Comparison of ENCODE assay signal across 8 cellular contexts in the genomic region with DNA sequence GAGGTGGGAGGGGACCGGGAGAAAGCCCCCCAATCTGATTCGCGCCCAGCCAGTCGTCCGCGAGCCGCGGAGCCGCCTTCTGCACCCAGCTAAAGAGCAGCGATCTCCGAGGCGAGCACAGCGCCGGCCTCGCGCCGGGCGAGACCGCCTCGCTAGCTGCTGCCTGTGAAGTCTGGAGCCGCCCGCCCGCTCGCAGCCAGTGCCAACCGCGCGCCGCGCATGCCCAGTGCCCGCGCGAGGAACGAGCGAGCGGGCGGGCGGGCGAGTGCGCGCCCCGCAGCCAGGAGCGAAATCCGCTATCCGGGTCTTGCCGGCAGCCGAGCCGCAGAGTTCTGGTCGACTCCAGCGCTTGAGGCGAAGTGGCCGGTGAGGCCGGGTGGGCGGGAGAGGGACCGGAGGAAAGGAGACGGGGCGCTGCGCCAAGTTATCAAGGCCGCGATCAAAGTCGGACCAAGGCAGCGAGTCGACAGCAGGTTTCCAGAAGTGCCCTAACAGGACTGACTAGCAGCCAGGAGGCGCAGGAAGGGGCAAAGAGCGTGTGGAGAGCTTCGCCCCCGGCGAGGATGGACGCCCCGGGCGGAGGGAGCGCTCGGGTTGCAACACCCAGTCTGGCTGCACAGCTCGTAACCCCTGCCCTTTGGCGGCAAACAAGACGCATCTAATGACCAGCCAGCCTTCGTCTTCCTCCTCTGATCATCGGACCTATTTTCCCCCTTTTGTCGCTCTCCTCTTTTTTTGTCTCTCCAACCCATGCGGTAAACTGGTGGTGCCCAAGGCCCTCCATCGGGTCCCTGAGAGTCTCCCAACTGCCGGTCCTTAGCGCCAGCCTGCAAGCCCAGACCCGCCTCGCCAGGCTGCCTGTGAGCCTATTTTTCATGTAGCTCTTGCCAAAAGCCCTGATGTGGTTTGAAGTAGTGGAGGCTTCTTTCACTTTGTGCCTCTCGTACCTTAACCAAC. TPM values are rescaled to one million over a fixed set of nuclear protein-coding genes. Genes with fewer than 3 reads are reported as not detected.
DNase-seq lines count a peak whose midpoint lies in the region; ATAC-seq and TF ChIP-seq lines count a peak whose summit lies in the region.

A gene (minus strand): TSS at position 174 of the 957 bp plus-strand sequence. CDS start 106,437 bp downstream, outside the sequence.

- H3K27ac Mint-ChIP-seq in activated T-helper 1 cell treated with anti-CD3 and anti-CD28 coated beads, Interleukin-12 subunit alpha, Interleukin-12 subunit beta, Interleukin-2, Interleukin-4 antibody, amounts not matched to agents 30 ng/mL and 10 ng/mL and 1 ng/mL, durations not matched to agents 14 hours and 24 hours and 36 hours: peak within 1 kb of the TSS; percentile 81
- peak within 1 kb of the TSS in 4 of 6 donors; percentile 8 to 67 (median 14) for H3K27ac Mint-ChIP-seq in naive B cell
- H3K27ac Mint-ChIP-seq in stimulated activated effector memory CD8-positive, alpha-beta T cell treated with anti-CD3 and anti-CD28 coated beads, Interleukin-12 subunit alpha, Interleukin-12 subunit beta, amount 100 ng/mL, for 72 hours: peak within 1 kb of the TSS; percentile 89

- H3K4me3 Mint-ChIP-seq in activated T-helper 1 cell treated with anti-CD3 and anti-CD28 coated beads, Interleukin-12 subunit alpha, Interleukin-12 subunit beta, Interleukin-2, Interleukin-4 antibody, amounts not matched to agents 30 ng/mL and 10 ng/mL and 1 ng/mL, durations not matched to agents 14 hours and 24 hours and 36 hours: peak within 1 kb of the TSS; percentile 91
- peak within 1 kb of the TSS; percentile 88 to 98 (median 94) for H3K4me3 Mint-ChIP-seq in naive B cell
- peak within 1 kb of the TSS; percentile 90 for H3K4me3 Mint-ChIP-seq in stimulated activated effector memory CD8-positive, alpha-beta T cell treated with anti-CD3 and anti-CD28 coated beads, Interleukin-12 subunit alpha, Interleukin-12 subunit beta, amount 100 ng/mL, for 72 hours

- H3K4me3 ChIP-seq in Jurkat, Clone E6-1 (ENCODE audit: low read length): no peak within 1 kb of the TSS
- H3K4me3 ChIP-seq in Peyer's patch: peak within 1 kb of the TSS; percentile 57 to 67 (median 63)

- peak; percentile 91 to 96 for TF ChIP-seq POLR2A in Peyer's patch (IDR thresholded peaks at IDR 0.05)

- peak within 1 kb of the TSS; percentile 76 to 95 (median 82) for H3K27ac ChIP-seq in Peyer's patch

- intact Hi-C loops in activated T-helper 1 cell treated with anti-CD3 and anti-CD28 coated beads, Interleukin-12 subunit alpha, Interleukin-12 subunit beta, Interleukin-2, Interleukin-4 antibody, amounts not matched to agents 30 ng/mL and 10 ng/mL and 1 ng/mL, durations not matched to agents 14 hours and 24 hours and 36 hours (cut with micrococcal nuclease): loop anchor here (1.0 to 10.0 kb wide), 7 partner anchors 68 to 1022 kb away; a partner anchor contains a TSS

- no peaks in the 10 kb centered on the region for H3K36me3 ChIP-seq in Peyer's patch

- TF ChIP-seq CTCF in Peyer's patch (IDR thresholded peaks at IDR 0.05): peak in 2 of 6 experiments; percentile 61 to 62

- peaks cover 2% of the 10 kb centered on the region for H3K36me3 Mint-ChIP-seq in activated T-helper 1 cell treated with anti-CD3 and anti-CD28 coated beads, Interleukin-12 subunit alpha, Interleukin-12 subunit beta, Interleukin-2, Interleukin-4 antibody, amounts not matched to agents 30 ng/mL and 10 ng/mL and 1 ng/mL, durations not matched to agents 14 hours and 24 hours and 36 hours (ENCODE audit: low read depth)
- no peaks in the 10 kb centered on the region for H3K36me3 Mint-ChIP-seq in naive B cell
- no peaks in the 10 kb centered on the region for H3K36me3 Mint-ChIP-seq in stimulated activated effector memory CD8-positive, alpha-beta T cell treated with anti-CD3 and anti-CD28 coated beads, Interleukin-12 subunit alpha, Interleukin-12 subunit beta, amount 100 ng/mL, for 72 hours

- H3K9me3 Mint-ChIP-seq in activated T-helper 1 cell treated with anti-CD3 and anti-CD28 coated beads, Interleukin-12 subunit alpha, Interleukin-12 subunit beta, Interleukin-2, Interleukin-4 antibody, amounts not matched to agents 30 ng/mL and 10 ng/mL and 1 ng/mL, durations not matched to agents 14 hours and 24 hours and 36 hours: no peaks in the 10 kb centered on the region
- no peaks in the 10 kb centered on the region for H3K9me3 Mint-ChIP-seq in naive B cell
- no peaks in the 10 kb centered on the region for H3K9me3 Mint-ChIP-seq in stimulated activated effector memory CD8-positive, alpha-beta T cell treated with anti-CD3 and anti-CD28 coated beads, Interleukin-12 subunit alpha, Interleukin-12 subunit beta, amount 100 ng/mL, for 72 hours

- no peaks in the 10 kb centered on the region for H3K27me3 ChIP-seq in Peyer's patch

- H3K9me3 ChIP-seq in Peyer's patch: no peaks in the 10 kb centered on the region

- peaks cover 0 to 6% (median 0%) of the 10 kb centered on the region in 4 donors for H3K4me1 ChIP-seq in Peyer's patch

- H3K27me3 Mint-ChIP-seq in activated T-helper 1 cell treated with anti-CD3 and anti-CD28 coated beads, Interleukin-12 subunit alpha, Interleukin-12 subunit beta, Interleukin-2, Interleukin-4 antibody, amounts not matched to agents 30 ng/mL and 10 ng/mL and 1 ng/mL, durations not matched to agents 14 hours and 24 hours and 36 hours (ENCODE audit: insufficient read depth): peaks cover 73% of the 10 kb centered on the region
- peaks cover 32 to 60% (median 50%) of the 10 kb centered on the region in 3 donors for H3K27me3 Mint-ChIP-seq in naive B cell

- peak; percentile 99 for DNase-seq in DMS53 (lab: John Stamatoyannopoulos, UW)
- DNase-seq in Jurkat, Clone E6-1 (ENCODE audit: low read depth, low spot score): peak; percentile 12
- DNase-seq in Peyer's patch: peak; percentile 75 to 95 (median 94)
- DNase-seq in activated T-helper 1 cell treated with anti-CD3 and anti-CD28 coated beads, Interleukin-12 subunit alpha, Interleukin-12 subunit beta, Interleukin-2, Interleukin-4 antibody, amounts not matched to agents 30 ng/mL and 10 ng/mL and 1 ng/mL, durations not matched to agents 14 hours and 24 hours and 36 hours (ENCODE audit: low spot score): peak; percentile 83
- peak; percentile 94 for DNase-seq in fibroblast of gingiva (ENCODE audit: low read depth)
- peak; percentile 88 for DNase-seq in naive B cell
- peak; percentile 87 to 93 for DNase-seq in stimulated activated effector memory CD8-positive, alpha-beta T cell treated with anti-CD3 and anti-CD28 coated beads, Interleukin-12 subunit alpha, Interleukin-12 subunit beta, amount 100 ng/mL, for 72 hours (ENCODE audit: low spot score in 2 of 2)

- H3K4me1 Mint-ChIP-seq in activated T-helper 1 cell treated with anti-CD3 and anti-CD28 coated beads, Interleukin-12 subunit alpha, Interleukin-12 subunit beta, Interleukin-2, Interleukin-4 antibody, amounts not matched to agents 30 ng/mL and 10 ng/mL and 1 ng/mL, durations not matched to agents 14 hours and 24 hours and 36 hours (ENCODE audit: low read depth): peaks cover 19% of the 10 kb centered on the region
- peaks cover 13 to 17% (median 15%) of the 10 kb centered on the region in 3 donors for H3K4me1 Mint-ChIP-seq in naive B cell
- peaks cover 16% of the 10 kb centered on the region for H3K4me1 Mint-ChIP-seq in stimulated activated effector memory CD8-positive, alpha-beta T cell treated with anti-CD3 and anti-CD28 coated beads, Interleukin-12 subunit alpha, Interleukin-12 subunit beta, amount 100 ng/mL, for 72 hours

- peak; percentile 96 for ATAC-seq in GM21723 (IDR thresholded peaks at IDR 0.05; ENCODE audit: unreplicated experiment)
- peak; percentile 92 to 93 for ATAC-seq in naive B cell (ENCODE audit: low read depth in 2 of 2)
- ATAC-seq in stimulated activated effector memory CD8-positive, alpha-beta T cell treated with anti-CD3 and anti-CD28 coated beads, Interleukin-12 subunit alpha, Interleukin-12 subunit beta, amount 100 ng/mL, for 72 hours: peak; percentile 97

RNA-seq across cellular contexts. Expression of the gene that starts here (rescaled TPM):
- 0.95 TPM for polyA plus RNA-seq in Jurkat, Clone E6-1 (2012; ENCODE audit: insufficient read depth, insufficient read length)
- total RNA-seq in Peyer's patch: 100 to 1,000 TPM in 3 of 4 donors, 10 to 100 TPM in 1; 57.8 to 168 (median 129) TPM
- total RNA-seq in activated T-helper 1 cell treated with anti-CD3 and anti-CD28 coated beads, Interleukin-12 subunit alpha, Interleukin-12 subunit beta, Interleukin-2, Interleukin-4 antibody, amounts not matched to agents 30 ng/mL and 10 ng/mL and 1 ng/mL, durations not matched to agents 14 hours and 24 hours and 36 hours: 1.9 and 3.1 TPM in 2 replicates
- 1 to 10 TPM in 3 of 6 donors, under 1 TPM in 3; 0.49 to 1.3 (median 0.90) TPM for polyA plus RNA-seq in naive B cell (ENCODE audit: low read depth in 6 of 6)

Comparison
In these comparisons a context has a peak if more than half of its experiments do, and no peak if none do; other contexts are left out.
1. RNA of the gene that starts here (total RNA-seq): 57.8 to 168 TPM in Peyer's patch; 1.9 to 3.1 TPM in activated T-helper 1 cell treated with anti-CD3 and anti-CD28 coated beads, Interleukin-12 subunit alpha, Interleukin-12 subunit beta, Interleukin-2, Interleukin-4 antibody, amounts not matched to agents 30 ng/mL and 10 ng/mL and 1 ng/mL, durations not matched to agents 14 hours and 24 hours and 36 hours; every median in the first group is over 10 times any median in the second.
2. DNase-seq: peak in every context shown above with its lines; median percentile 99 in DMS53; 94 in Peyer's patch; 94 in fibroblast of gingiva; 90 in stimulated activated effector memory CD8-positive, alpha-beta T cell treated with anti-CD3 and anti-CD28 coated beads, Interleukin-12 subunit alpha, Interleukin-12 subunit beta, amount 100 ng/mL, for 72 hours; 88 in naive B cell; 83 in activated T-helper 1 cell treated with anti-CD3 and anti-CD28 coated beads, Interleukin-12 subunit alpha, Interleukin-12 subunit beta, Interleukin-2, Interleukin-4 antibody, amounts not matched to agents 30 ng/mL and 10 ng/mL and 1 ng/mL, durations not matched to agents 14 hours and 24 hours and 36 hours; 12 in Jurkat, Clone E6-1.
3. H3K27ac Mint-ChIP-seq: peak in every context shown above with its lines; median percentile 89 in stimulated activated effector memory CD8-positive, alpha-beta T cell treated with anti-CD3 and anti-CD28 coated beads, Interleukin-12 subunit alpha, Interleukin-12 subunit beta, amount 100 ng/mL, for 72 hours; 81 in activated T-helper 1 cell treated with anti-CD3 and anti-CD28 coated beads, Interleukin-12 subunit alpha, Interleukin-12 subunit beta, Interleukin-2, Interleukin-4 antibody, amounts not matched to agents 30 ng/mL and 10 ng/mL and 1 ng/mL, durations not matched to agents 14 hours and 24 hours and 36 hours; 14 in naive B cell.
4. Peak in every context shown above with its lines, with median percentiles within 50 percentile points of each other: ATAC-seq and H3K4me3 Mint-ChIP-seq.